Comparison of ENCODE assay signal across 12 cellular contexts in the genomic region with DNA sequence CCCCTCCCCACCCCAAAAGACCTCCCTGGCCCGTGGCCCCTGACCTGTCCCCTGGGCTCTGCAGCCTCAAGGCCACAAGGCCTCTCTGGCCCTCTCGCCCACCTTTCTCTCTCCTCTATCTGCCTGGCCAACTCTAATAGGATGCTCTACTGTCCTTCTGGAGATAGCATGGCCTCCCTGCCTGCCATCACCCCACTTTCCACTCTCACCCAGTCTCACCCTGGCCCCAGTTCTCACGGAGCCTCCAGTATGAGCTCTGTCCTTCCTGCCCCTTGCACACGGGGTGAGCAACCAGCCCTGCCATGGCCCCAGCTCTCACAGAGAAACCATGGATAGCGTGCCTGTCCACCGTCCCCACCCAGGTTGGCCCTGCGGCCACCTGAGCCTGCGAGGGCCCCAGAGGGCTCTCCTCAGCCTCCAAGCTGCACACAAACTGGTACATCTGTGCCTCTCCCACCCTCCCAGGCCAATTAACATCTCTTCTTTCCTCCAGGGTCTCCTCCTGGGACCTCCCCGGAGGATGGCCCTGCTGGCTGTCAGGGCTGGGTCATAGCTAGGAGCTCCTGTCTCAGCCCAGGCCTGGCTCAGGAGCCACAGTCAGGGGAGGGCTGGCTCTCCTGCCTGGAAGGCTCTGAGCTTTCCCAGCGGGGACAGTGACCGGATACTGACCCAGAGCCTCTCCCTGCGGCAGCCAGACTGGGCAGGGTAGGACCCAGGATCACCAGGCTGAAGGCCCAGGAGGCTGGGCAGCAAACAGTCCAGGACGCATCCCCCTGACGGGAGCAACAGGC. TPM values are rescaled to one million over a fixed set of nuclear protein-coding genes. Genes with fewer than 3 reads are reported as not detected.
DNase-seq lines count a peak whose midpoint lies in the region; ATAC-seq and TF ChIP-seq lines count a peak whose summit lies in the region.
"Had no signal": no experiment of that assay in that cellular context is flagged by ENCODE, and none has a peak within 500 bp of the region (broad histone marks: within the 10 kb centered on the region; RNA-seq: fewer than 3 reads in every experiment).

No MANE protein-coding gene starts in this region.

- H3K27ac ChIP-seq in tibial artery (no peak overlapping the region), Peyer's patch (peak overlapping the region in 2 of 4 donors; percentile 41 to 57)
- H3K27ac ChIP-seq: gastrocnemius medialis had no signal

- ATAC-seq in stimulated activated effector memory CD8-positive, alpha-beta T cell treated with anti-CD3 and anti-CD28 coated beads, Interleukin-12 subunit alpha, Interleukin-12 subunit beta, amount 100 ng/mL, for 72 hours: no peak
- ATAC-seq: gastrocnemius medialis, left colon had no signal

- POLR2A ChIA-PET in activated CD4-positive, alpha-beta memory T cell treated with anti-CD3 and anti-CD28 coated beads for 36 hours (lab: Charles Lee): no interaction called here

- H3K27me3 Mint-ChIP-seq in activated T-cell treated with anti-CD3 and anti-CD28 coated beads, Interleukin-2, amount 50 U/mL, for 24 hours: no peaks in the 10 kb centered on the region
- H3K27me3 Mint-ChIP-seq in activated CD4-positive, alpha-beta memory T cell treated with anti-CD3 and anti-CD28 coated beads for 36 hours: no peaks in the 10 kb centered on the region
- H3K27me3 Mint-ChIP-seq in glutamatergic neuron (ENCODE audit: unreplicated experiment): peaks cover 13% of the 10 kb centered on the region

- H3K4me3 ChIP-seq in tibial artery (no peak overlapping the region), Peyer's patch (no peak overlapping the region)
- H3K4me3 ChIP-seq: gastrocnemius medialis had no signal

- H3K27ac Mint-ChIP-seq in activated T-cell treated with anti-CD3 and anti-CD28 coated beads, Interleukin-2, amount 50 U/mL, for 24 hours: peak overlapping the region; percentile 88
- H3K27ac Mint-ChIP-seq in activated CD4-positive, alpha-beta memory T cell treated with anti-CD3 and anti-CD28 coated beads for 36 hours: peak overlapping the region; percentile 31
- peak overlapping the region; percentile 77 for H3K27ac Mint-ChIP-seq in glutamatergic neuron (ENCODE audit: unreplicated experiment)
- peak overlapping the region; percentile 87 for H3K27ac Mint-ChIP-seq in stimulated activated effector memory CD8-positive, alpha-beta T cell treated with anti-CD3 and anti-CD28 coated beads, Interleukin-12 subunit alpha, Interleukin-12 subunit beta, amount 100 ng/mL, for 72 hours

- H3K9me3 Mint-ChIP-seq in activated T-cell treated with anti-CD3 and anti-CD28 coated beads, Interleukin-2, amount 50 U/mL, for 24 hours: no peaks in the 10 kb centered on the region
- H3K9me3 Mint-ChIP-seq in activated CD4-positive, alpha-beta memory T cell treated with anti-CD3 and anti-CD28 coated beads for 36 hours: no peaks in the 10 kb centered on the region
- peaks cover 7% of the 10 kb centered on the region for H3K9me3 Mint-ChIP-seq in glutamatergic neuron (ENCODE audit: unreplicated experiment)
- H3K9me3 Mint-ChIP-seq in stimulated activated effector memory CD8-positive, alpha-beta T cell treated with anti-CD3 and anti-CD28 coated beads, Interleukin-12 subunit alpha, Interleukin-12 subunit beta, amount 100 ng/mL, for 72 hours: no peaks in the 10 kb centered on the region

- H3K4me1 Mint-ChIP-seq in activated T-cell treated with anti-CD3 and anti-CD28 coated beads, Interleukin-2, amount 50 U/mL, for 24 hours (ENCODE audit: low read depth): peaks cover 39% of the 10 kb centered on the region
- H3K4me1 Mint-ChIP-seq in activated CD4-positive, alpha-beta memory T cell treated with anti-CD3 and anti-CD28 coated beads for 36 hours (ENCODE audit: low read depth): peaks cover 39% of the 10 kb centered on the region
- H3K4me1 Mint-ChIP-seq in glutamatergic neuron (ENCODE audit: low read depth, unreplicated experiment): peaks cover 41% of the 10 kb centered on the region
- peaks cover 42% of the 10 kb centered on the region for H3K4me1 Mint-ChIP-seq in stimulated activated effector memory CD8-positive, alpha-beta T cell treated with anti-CD3 and anti-CD28 coated beads, Interleukin-12 subunit alpha, Interleukin-12 subunit beta, amount 100 ng/mL, for 72 hours

- intact Hi-C loops in activated CD4-positive, alpha-beta memory T cell treated with anti-CD3 and anti-CD28 coated beads for 36 hours (cut with micrococcal nuclease): no loop called here
- intact Hi-C loops in tibial artery (cut with DNase I; ENCODE audit: low total_unique reads): no loop called here

- CTCF ChIA-PET in activated CD4-positive, alpha-beta memory T cell treated with anti-CD3 and anti-CD28 coated beads for 36 hours (lab: Charles Lee): interaction anchor here (0.8 kb wide), 1 partner anchor 116 kb away, joined by 3 read pairs; no protein-coding TSS in a partner anchor

- no peak overlapping the region for H3K4me3 Mint-ChIP-seq in activated T-cell treated with anti-CD3 and anti-CD28 coated beads, Interleukin-2, amount 50 U/mL, for 24 hours
- no peak overlapping the region for H3K4me3 Mint-ChIP-seq in activated CD4-positive, alpha-beta memory T cell treated with anti-CD3 and anti-CD28 coated beads for 36 hours
- H3K4me3 Mint-ChIP-seq in glutamatergic neuron (ENCODE audit: unreplicated experiment): peak overlapping the region; percentile 82
- H3K4me3 Mint-ChIP-seq in stimulated activated effector memory CD8-positive, alpha-beta T cell treated with anti-CD3 and anti-CD28 coated beads, Interleukin-12 subunit alpha, Interleukin-12 subunit beta, amount 100 ng/mL, for 72 hours: peak overlapping the region; percentile 50

- H3K36me3 Mint-ChIP-seq in activated T-cell treated with anti-CD3 and anti-CD28 coated beads, Interleukin-2, amount 50 U/mL, for 24 hours (ENCODE audit: low read depth): no peaks in the 10 kb centered on the region
- no peaks in the 10 kb centered on the region for H3K36me3 Mint-ChIP-seq in activated CD4-positive, alpha-beta memory T cell treated with anti-CD3 and anti-CD28 coated beads for 36 hours
- no peaks in the 10 kb centered on the region for H3K36me3 Mint-ChIP-seq in glutamatergic neuron (ENCODE audit: unreplicated experiment)
- peaks cover 6% of the 10 kb centered on the region for H3K36me3 Mint-ChIP-seq in stimulated activated effector memory CD8-positive, alpha-beta T cell treated with anti-CD3 and anti-CD28 coated beads, Interleukin-12 subunit alpha, Interleukin-12 subunit beta, amount 100 ng/mL, for 72 hours

- TF ChIP-seq POLR2A in Peyer's patch (IDR thresholded peaks at IDR 0.05): no peak

- H3K27me3 ChIP-seq in tibial artery (peaks cover 0 to 7% of the 10 kb centered on the region in 2 donors), Peyer's patch (no peaks in the 10 kb centered on the region)
- H3K27me3 ChIP-seq: gastrocnemius medialis had no signal

- H3K9me3 ChIP-seq in tibial artery (no peaks in the 10 kb centered on the region), Peyer's patch (no peaks in the 10 kb centered on the region)
- H3K9me3 ChIP-seq: gastrocnemius medialis had no signal

- H3K4me1 ChIP-seq in tibial artery (peaks cover 0 to 28% (median 12%) of the 10 kb centered on the region in 4 donors), Peyer's patch (peaks cover 0 to 37% (median 23%) of the 10 kb centered on the region in 4 donors)

- H3K36me3 ChIP-seq in tibial artery (peaks cover 0 to 3% (median 0%) of the 10 kb centered on the region in 3 donors), Peyer's patch (no peaks in the 10 kb centered on the region)
- H3K36me3 ChIP-seq: gastrocnemius medialis had no signal

- no peak for DNase-seq in activated T-cell treated with anti-CD3 and anti-CD28 coated beads, Interleukin-2, amount 50 U/mL, for 24 hours
- DNase-seq in activated T-cell treated with anti-CD3 and anti-CD28 coated beads, Interleukin-2, amount 50 U/mL, for 48 hours: no peak
- DNase-seq in activated CD4-positive, alpha-beta memory T cell treated with anti-CD3 and anti-CD28 coated beads for 36 hours: no peak
- peak; percentile 47 for DNase-seq in glutamatergic neuron
- no peak for DNase-seq in stimulated activated effector memory CD8-positive, alpha-beta T cell treated with anti-CD3 and anti-CD28 coated beads, Interleukin-12 subunit alpha, Interleukin-12 subunit beta, amount 100 ng/mL, for 72 hours (ENCODE audit: low spot score in 2 of 2)
- no peak for DNase-seq in tibial artery
- DNase-seq in Peyer's patch: no peak
- DNase-seq in GDM1 (lab: John Stamatoyannopoulos, UW): no peak
- DNase-seq: ACHN, gastrocnemius medialis, NCI-H1930 had no signal

- TF ChIP-seq CTCF in glutamatergic neuron (IDR thresholded peaks at IDR 0.05; ENCODE audit: partially characterized antibody, unreplicated experiment): no peak
- no peak for TF ChIP-seq CTCF in tibial artery (IDR thresholded peaks at IDR 0.05)
- no peak for TF ChIP-seq CTCF in Peyer's patch (IDR thresholded peaks at IDR 0.05)

RNA-seq across cellular contexts. Expression of a gene that starts 22.3 kb away (rescaled TPM):
- total RNA-seq in activated CD4-positive, alpha-beta memory T cell treated with anti-CD3 and anti-CD28 coated beads for 36 hours: 1 to 10 TPM; 2.6 to 3.1 TPM
- total RNA-seq in glutamatergic neuron (ENCODE audit: unreplicated experiment) (38.3 TPM), Peyer's patch (1 to 10 TPM; 5.2 to 9.1 (median 5.7) TPM)

Comparison
In these comparisons a context has a peak if more than half of its experiments do, and no peak if none do; other contexts are left out.
1. H3K27ac Mint-ChIP-seq: peak in every context shown above with its lines; median percentile 88 in activated T-cell treated with anti-CD3 and anti-CD28 coated beads, Interleukin-2, amount 50 U/mL, for 24 hours; 87 in stimulated activated effector memory CD8-positive, alpha-beta T cell treated with anti-CD3 and anti-CD28 coated beads, Interleukin-12 subunit alpha, Interleukin-12 subunit beta, amount 100 ng/mL, for 72 hours; 77 in glutamatergic neuron; 31 in activated CD4-positive, alpha-beta memory T cell treated with anti-CD3 and anti-CD28 coated beads for 36 hours.
2. H3K4me3 Mint-ChIP-seq: peak in glutamatergic neuron (single experiment) and stimulated activated effector memory CD8-positive, alpha-beta T cell treated with anti-CD3 and anti-CD28 coated beads, Interleukin-12 subunit alpha, Interleukin-12 subunit beta, amount 100 ng/mL, for 72 hours (single experiment); none in activated T-cell treated with anti-CD3 and anti-CD28 coated beads, Interleukin-2, amount 50 U/mL, for 24 hours (single experiment) and activated CD4-positive, alpha-beta memory T cell treated with anti-CD3 and anti-CD28 coated beads for 36 hours (single experiment).